In genomic region chr1:113031060-113031933, GRCh38 we compare ENCODE assay signal across 13 cellular contexts. TPM values are rescaled to one million over a fixed set of nuclear protein-coding genes. Genes with fewer than 3 reads are reported as not detected.
DNase-seq lines count a peak whose midpoint lies in the region; ATAC-seq and TF ChIP-seq lines count a peak whose summit lies in the region.
"Had no signal": no experiment of that assay in that cellular context is flagged by ENCODE, and none has a peak within 500 bp of the region (broad histone marks: within the 10 kb centered on the region; RNA-seq: fewer than 3 reads in every experiment).

No MANE protein-coding gene starts in this region.

- 41% methylated on average over 9 of the region's 9 CpGs for WGBS in right lobe of liver (ENCODE audit: insufficient coverage, low coverage, low lambda C conversion rate, missing lambda C conversion rate)
- 81 to 95% methylated on average over 7 to 9 of the region's 9 CpGs for WGBS in transverse colon (ENCODE audit: low coverage in 1 of 2), 2 donors

- TF ChIP-seq POLR2A in right lobe of liver (IDR thresholded peaks at IDR 0.05): no peak
- TF ChIP-seq POLR2A in transverse colon (IDR thresholded peaks at IDR 0.05): no peak
- TF ChIP-seq POLR2A in uterus (IDR thresholded peaks at IDR 0.05): no peak

- DNase-seq in right lobe of liver: peak; percentile 52 to 78 (median 56)
- no peak for DNase-seq in transverse colon
- no peak for DNase-seq in uterus
- no peak for DNase-seq in iPS-NIHi11 (ENCODE audit: low spot score)
- DNase-seq in COLO668 (lab: John Stamatoyannopoulos, UW; ENCODE audit: unreplicated experiment): no peak
- DNase-seq: Peyer's patch; psoas muscle; stimulated activated CD4-positive, alpha-beta T cell treated with anti-CD3 and anti-CD28 coated beads, Interleukin-1b, Interleukin-23, amount 100 ng/mL, for 48 hours; stimulated activated naive CD8-positive, alpha-beta T cell treated with anti-CD3 and anti-CD28 coated beads, Interleukin-15, Interleukin-2, amounts not matched to agents 100 U/mL and 50 U/mL, for 24 hours had no signal

- no peak for TF ChIP-seq CTCF in right lobe of liver (IDR thresholded peaks at IDR 0.05)
- no peak for TF ChIP-seq CTCF in transverse colon (IDR thresholded peaks at IDR 0.05)
- TF ChIP-seq CTCF in uterus (IDR thresholded peaks at IDR 0.05): no peak

- peak; percentile 87 for ATAC-seq in GM18517 (IDR thresholded peaks at IDR 0.05; ENCODE audit: unreplicated experiment)
- peak; percentile 82 for ATAC-seq in GM21529 (IDR thresholded peaks at IDR 0.05; ENCODE audit: unreplicated experiment)
- peak; percentile 85 for ATAC-seq in HG03432 (IDR thresholded peaks at IDR 0.05; ENCODE audit: unreplicated experiment)
- ATAC-seq in right lobe of liver: peak; percentile 46 to 67 (median 50)
- ATAC-seq: psoas muscle; stimulated activated naive CD8-positive, alpha-beta T cell treated with anti-CD3 and anti-CD28 coated beads, Interleukin-15, Interleukin-2, amounts not matched to agents 100 U/mL and 50 U/mL, for 24 hours had no signal

- H3K27ac ChIP-seq in right lobe of liver: peak overlapping the region; percentile 58 to 74 (median 59)
- no peak overlapping the region for H3K27ac ChIP-seq in transverse colon
- no peak overlapping the region for H3K27ac ChIP-seq in uterus
- H3K27ac ChIP-seq: BLaER1, Peyer's patch, psoas muscle had no signal

- H3K4me3 ChIP-seq in right lobe of liver (no peak overlapping the region), transverse colon (no peak overlapping the region), uterus (no peak overlapping the region)
- H3K4me3 ChIP-seq: BLaER1, Peyer's patch, psoas muscle had no signal

- H3K36me3 ChIP-seq in right lobe of liver: no peaks in the 10 kb centered on the region
- H3K36me3 ChIP-seq in transverse colon: no peaks in the 10 kb centered on the region
- no peaks in the 10 kb centered on the region for H3K36me3 ChIP-seq in uterus
- H3K36me3 ChIP-seq: BLaER1, Peyer's patch had no signal

- no peak for TF ChIP-seq EP300 in transverse colon (IDR thresholded peaks at IDR 0.05; ENCODE audit: low read depth)

- in situ Hi-C loops in transverse colon (cut with MboI; ENCODE audit: low pct_ligation_motif_present in 1 of 4, low pct_unique_long_range_greater_than_20kb in 1 of 4, low sequenced_read_pairs in 3 of 4): loop anchor here in 1 of 4 donors (25.0 kb wide), 1 partner anchor 294 kb away; no protein-coding TSS in a partner anchor

- intact Hi-C loops in right lobe of liver (cut with DNase I): no loop called here
- intact Hi-C loops in transverse colon (cut with DNase I; ENCODE audit: low total_unique reads): no loop called here
- intact Hi-C loops in uterus (cut with DNase I; ENCODE audit: low total_unique reads): no loop called here

- H3K27me3 ChIP-seq in right lobe of liver (no peaks in the 10 kb centered on the region), transverse colon (no peaks in the 10 kb centered on the region), uterus (no peaks in the 10 kb centered on the region)
- H3K27me3 ChIP-seq: BLaER1, Peyer's patch had no signal

- peaks cover 0 to 55% (median 25%) of the 10 kb centered on the region in 4 donors for H3K4me1 ChIP-seq in right lobe of liver
- peaks cover 0 to 8% (median 4%) of the 10 kb centered on the region in 4 donors for H3K4me1 ChIP-seq in transverse colon
- H3K4me1 ChIP-seq in uterus: no peaks in the 10 kb centered on the region
- H3K4me1 ChIP-seq: BLaER1, Peyer's patch had no signal

- H3K9me3 ChIP-seq in right lobe of liver (no peaks in the 10 kb centered on the region), transverse colon (no peaks in the 10 kb centered on the region), uterus (no peaks in the 10 kb centered on the region)
- H3K9me3 ChIP-seq: BLaER1, Peyer's patch, psoas muscle had no signal

RNA-seq across cellular contexts. Expression of gene LRIG2, which starts 41.7 kb away (rescaled TPM):
- 1 to 10 TPM; 3.4 to 7.2 (median 5.0) TPM for total RNA-seq in right lobe of liver
- 10 to 100 TPM in 3 of 4 donors, 1 to 10 TPM in 1; 9.4 to 43.7 (median 27.2) TPM for total RNA-seq in transverse colon
- 10 to 100 TPM in 3 of 4 donors, 1 to 10 TPM in 1; 7.2 to 55.8 (median 26.5) TPM for total RNA-seq in uterus

Comparison
In these comparisons a context has a peak if more than half of its experiments do, and no peak if none do; other contexts are left out.
1. DNase-seq: peak in right lobe of liver (3 of 3); none in transverse colon (single experiment), uterus (0 of 2), iPS-NIHi11 (single experiment) and COLO668 (single experiment).
2. H3K27ac ChIP-seq: peak in right lobe of liver (3 of 3); none in transverse colon (0 of 4) and uterus (0 of 2).
3. Peak in every context shown above with its lines, with median percentiles within 50 percentile points of each other: ATAC-seq.